ENCODE assay signal across 10 cellular contexts in the genomic region with DNA sequence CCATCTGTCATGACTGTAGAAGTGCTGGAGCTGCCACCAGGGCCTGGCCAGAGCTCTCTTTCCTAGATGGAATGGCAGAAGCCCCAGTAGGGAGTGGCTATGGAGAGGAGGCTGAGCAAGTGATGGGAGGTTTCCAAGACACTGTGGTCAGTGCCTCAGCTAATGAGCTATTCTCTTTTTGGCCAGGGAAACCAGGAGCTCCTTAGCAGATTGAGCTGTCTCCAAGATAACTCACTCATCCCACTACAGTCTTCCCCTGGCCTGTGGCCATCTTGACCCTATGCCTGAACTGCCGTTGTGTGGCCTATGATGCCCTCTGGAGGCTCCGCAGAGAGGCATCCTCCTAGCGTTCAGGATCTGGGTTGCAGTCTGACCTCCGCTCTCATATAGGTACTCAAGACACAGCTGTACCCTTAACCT.
DNase-seq lines count a peak whose midpoint lies in the region; ATAC-seq, FAIRE-seq and TF ChIP-seq lines count a peak whose summit lies in the region.
"Had no signal": no experiment of that assay in that cellular context is flagged by ENCODE, and none has a peak within 500 bp of the region (broad histone marks: within the 10 kb centered on the region; RNA-seq: fewer than 3 reads in every experiment).

No MANE protein-coding gene starts in this region.

- H2AFZ ChIP-seq in Karpas-422 (ENCODE audit: low read length) (no peak overlapping the region), K562 (ENCODE audit: low read depth, low read length) (no peak overlapping the region)

- in situ Hi-C loops in K562 (cut with MboI), result loop anchor here (5.0 to 10.0 kb wide), 2 partner anchors 77 to 200 kb away; no protein-coding TSS in a partner anchor

- 0 out of 2 replicates have a peak, but pooled peaks cover under 1% of the 10 kb centered on the region for H3K79me2 ChIP-seq in Karpas-422 (ENCODE audit: low read length)
- no peaks in the 10 kb centered on the region; the same call in 2 of the 3 replicates for H3K79me2 ChIP-seq in K562 (ENCODE audit: control insufficient read depth, insufficient read depth, low read length)

- H3K4me1 ChIP-seq in Karpas-422 (ENCODE audit: low read length), result no peaks in the 10 kb centered on the region
- H3K4me1 ChIP-seq in K562 (replicated peaks in 1 of 2; ENCODE audit: control insufficient read depth in 2 of 2, insufficient read depth in 2 of 2, low read length in 2 of 2), result peaks cover 28 to 36% of the 10 kb centered on the region in 2 experiments
- H3K4me1 ChIP-seq in liver (ENCODE audit: control insufficient read depth in 4 of 4, insufficient read depth in 4 of 4, low read length in 3 of 4), result peaks cover 11 to 44% (median 37%) of the 10 kb centered on the region in 4 donors

- CTCF ChIA-PET in AG04449 (lab: Yijun Ruan, JAX) (interaction anchor here (0.6 to 11.3 kb wide), 13 partner anchors 8 to 289 kb away, joined by 3 to 101 read pairs (median 4); no protein-coding TSS in a partner anchor), K562 (lab: Yijun Ruan, JAX; ENCODE audit: low intra/inter-chr PET ratio) (interaction anchor here (0.6 to 2.1 kb wide), 6 partner anchors 77 to 301 kb away, joined by 3 to 18 read pairs (median 4); no protein-coding TSS in a partner anchor)

- BruUV-seq in K562 (replicated peaks; lab: Mats Ljungman, UMichigan), result no TSS peak

- TF ChIP-seq POLR2A in K562 (conservative IDR thresholded peaks at IDR 0.05), result no peak

- no peaks in the 10 kb centered on the region for H4K20me1 ChIP-seq in Karpas-422 (ENCODE audit: insufficient read depth, low read depth, low read length)
- H4K20me1 ChIP-seq in K562 (replicated peaks; ENCODE audit: control insufficient read depth, insufficient read depth, low read length), result no peaks in the 10 kb centered on the region; the same call in 1 of the 2 replicates

- TF ChIP-seq CTCF in AG04449 (IDR thresholded peaks at IDR 0.05; ENCODE audit: insufficient read depth, low read length, missing control alignments) (peak; percentile 51), K562 (IDR thresholded peaks at IDR 0.05 in 2 of 3, conservative IDR thresholded peaks at IDR 0.05 in 1 of 3; ENCODE audit: insufficient read depth in 2 of 3, low read depth in 1 of 3, low read length in 3 of 3) (peak; percentile 93 to 99 (median 99)), liver (IDR thresholded peaks at IDR 0.05; ENCODE audit: low read depth, low read length, missing input control) (peak; percentile 20)

- H3K4me2 ChIP-seq in Karpas-422 (ENCODE audit: low read depth, low read length, poor library complexity, severe bottlenecking), result no peak overlapping the region
- no peak overlapping the region for H3K4me2 ChIP-seq in K562 (ENCODE audit: insufficient read depth, low read length)

- peak; percentile 76 for FAIRE-seq in K562 (lab: Jason Lieb, UNC)
- FAIRE-seq: endometrium had no signal

- intact Hi-C loops in K562 (cut with micrococcal nuclease), result loop anchor here (1.0 to 10.0 kb wide), 5 partner anchors 77 to 300 kb away; partner anchors contain the start of gene CCDC24

- H3K9me2 ChIP-seq in Karpas-422 (replicated peaks; ENCODE audit: insufficient read depth, low read length), result no peaks in the 10 kb centered on the region

- ATAC-seq in K562 (peak; percentile 90), HG03442 (IDR thresholded peaks at IDR 0.05; ENCODE audit: unreplicated experiment) (no peak), GM19035 (IDR thresholded peaks at IDR 0.05; ENCODE audit: unreplicated experiment) (no peak)

- peak; percentile 80 to 97 for TF ChIP-seq RAD21 in K562 (CRISPR knock-in tag; conservative IDR thresholded peaks at IDR 0.05 in 1 of 2, IDR thresholded peaks at IDR 0.05 in 1 of 2)
- TF ChIP-seq RAD21 in liver (IDR thresholded peaks at IDR 0.05), result peak; percentile 13 to 54

- POLR2A ChIA-PET in AG04449 (lab: Yijun Ruan, JAX) (interaction anchor here (0.9 kb wide), 1 partner anchor 32 kb away, joined by 3 read pairs; no protein-coding TSS in a partner anchor), K562 (lab: Yijun Ruan, JAX) (interaction anchor here (0.5 to 0.7 kb wide), 4 partner anchors 20 to 628 kb away, joined by 3 read pairs; no protein-coding TSS in a partner anchor)

- H3K9me1 ChIP-seq in K562 (ENCODE audit: control insufficient read depth, insufficient read depth, low read length), result peaks cover 4% of the 10 kb centered on the region

- TF ChIP-seq EP300 in K562 (IDR thresholded peaks at IDR 0.05; ENCODE audit: low read length), result no peak

- no peak overlapping the region for H3K4me3 ChIP-seq in AG04449 (ENCODE audit: low read depth, low read length)
- H3K4me3 ChIP-seq in Karpas-422 (ENCODE audit: low read length), result no peak overlapping the region
- no peak overlapping the region for H3K4me3 ChIP-seq in K562
- no peak overlapping the region for H3K4me3 ChIP-seq in liver (ENCODE audit: low read depth in 1 of 3, low read length in 3 of 3)

- no peak overlapping the region for H3K9ac ChIP-seq in Karpas-422 (ENCODE audit: low read length)
- no peak overlapping the region for H3K9ac ChIP-seq in K562 (ENCODE audit: insufficient read depth in 1 of 2, low read depth in 2 of 2, low read length in 2 of 2)
- H3K9ac ChIP-seq in liver (ENCODE audit: low read depth in 1 of 2, low read length in 2 of 2), result no peak overlapping the region

- H3K27me3 ChIP-seq in Karpas-422 (ENCODE audit: low read length), result no peaks in the 10 kb centered on the region
- H3K27me3 ChIP-seq in K562 (ENCODE audit: control insufficient read depth in 2 of 2, insufficient read depth in 2 of 2, low read length in 2 of 2), result no peaks in the 10 kb centered on the region
- H3K27me3 ChIP-seq in liver (ENCODE audit: control insufficient read depth in 4 of 4, insufficient read depth in 4 of 4, low read length in 3 of 4), result no peaks in the 10 kb centered on the region

- peak; percentile 38 for DNase-seq in AG04449 (ENCODE audit: low read depth, low spot score)
- peak; percentile 54 for DNase-seq in Karpas-422
- DNase-seq in K562 (ENCODE audit: extremely low read depth in 1 of 4, low spot score in 3 of 4), result peak; percentile 68 to 79 (median 74)
- DNase-seq in NCI-H2227 treated with DMSO at 0.1 percent for 48 hours (lab: John Stamatoyannopoulos, UW), result no peak
- no peak for DNase-seq in SW480 (ENCODE audit: low spot score)
- DNase-seq: DND-41 had no signal

- WGBS in K562 (ENCODE audit: insufficient coverage, low coverage, missing lambda C conversion rate), result 38% methylated on average over 4 of the region's 4 CpGs
- 80% methylated on average over 4 of the region's 4 CpGs for WGBS in liver

- H3K27ac ChIP-seq in Karpas-422 (ENCODE audit: low read length) (no peak overlapping the region), K562 (ENCODE audit: extremely low read depth, low read depth, low read length) (no peak overlapping the region), liver (ENCODE audit: low read depth in 1 of 2, low read length in 2 of 2) (peak overlapping the region; percentile 53 to 71)

- H3K36me3 ChIP-seq in Karpas-422 (ENCODE audit: insufficient read depth, low read length) (peaks cover 12% of the 10 kb centered on the region), K562 (ENCODE audit: control insufficient read depth, insufficient read depth, low read length) (peaks cover 47% of the 10 kb centered on the region; the same call in 2 of the 3 replicates), liver (ENCODE audit: control insufficient read depth in 4 of 4, insufficient read depth in 3 of 4, low read depth in 1 of 4, low read length in 3 of 4) (peaks cover 0 to 5% (median 0%) of the 10 kb centered on the region in 4 donors)

- H3K9me3 ChIP-seq in Karpas-422 (ENCODE audit: low read length) (no peaks in the 10 kb centered on the region), K562 (replicated peaks; ENCODE audit: control insufficient read depth, insufficient read depth, low read depth, low read length) (no peaks in the 10 kb centered on the region), liver (ENCODE audit: control insufficient read depth in 4 of 4, low read length in 3 of 4) (no peaks in the 10 kb centered on the region)

TF ChIP-seq in K562, 482 proteins besides CTCF, POLR2A, EP300 and RAD21 (continues in another document):
- TF ChIP-seq GABPA (tag; conservative IDR thresholded peaks at IDR 0.05; ENCODE audit: low read depth) (no peak), MTF1 (CRISPR knock-in tag; IDR thresholded peaks at IDR 0.05; ENCODE audit: borderline replicate concordance) (no peak), ZBTB17 (CRISPR knock-in tag; IDR thresholded peaks at IDR 0.05) (no peak)
- TF ChIP-seq, protein P1, sequence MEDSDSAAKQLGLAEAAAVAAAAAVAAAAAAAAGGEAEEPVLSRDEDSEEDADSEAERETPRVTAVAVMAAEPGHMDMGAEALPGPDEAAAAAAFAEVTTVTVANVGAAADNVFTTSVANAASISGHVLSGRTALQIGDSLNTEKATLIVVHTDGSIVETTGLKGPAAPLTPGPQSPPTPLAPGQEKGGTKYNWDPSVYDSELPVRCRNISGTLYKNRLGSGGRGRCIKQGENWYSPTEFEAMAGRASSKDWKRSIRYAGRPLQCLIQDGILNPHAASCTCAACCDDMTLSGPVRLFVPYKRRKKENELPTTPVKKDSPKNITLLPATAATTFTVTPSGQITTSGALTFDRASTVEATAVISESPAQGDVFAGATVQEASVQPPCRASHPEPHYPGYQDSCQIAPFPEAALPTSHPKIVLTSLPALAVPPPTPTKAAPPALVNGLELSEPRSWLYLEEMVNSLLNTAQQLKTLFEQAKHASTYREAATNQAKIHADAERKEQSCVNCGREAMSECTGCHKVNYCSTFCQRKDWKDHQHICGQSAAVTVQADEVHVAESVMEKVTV (CRISPR knock-in tag; IDR thresholded peaks at IDR 0.05), result peak; percentile 83

TF ChIP-seq in liver, 16 proteins besides CTCF, POLR2A, EP300 and RAD21 (continues in another document):
- TF ChIP-seq TAF1 (conservative IDR thresholded peaks at IDR 0.05) (no peak), GABPA (IDR thresholded peaks at IDR 0.05 in 1 of 2, conservative IDR thresholded peaks at IDR 0.05 in 1 of 2) (no peak), ZBTB33 (IDR thresholded peaks at IDR 0.05) (no peak)
- TF ChIP-seq, protein P2, sequence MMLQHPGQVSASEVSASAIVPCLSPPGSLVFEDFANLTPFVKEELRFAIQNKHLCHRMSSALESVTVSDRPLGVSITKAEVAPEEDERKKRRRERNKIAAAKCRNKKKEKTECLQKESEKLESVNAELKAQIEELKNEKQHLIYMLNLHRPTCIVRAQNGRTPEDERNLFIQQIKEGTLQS (IDR thresholded peaks at IDR 0.05), result no peak

Comparison
In these comparisons a context has a peak if more than half of its experiments do, and no peak if none do; other contexts are left out.
1. DNase-seq: peak in AG04449 (single experiment), Karpas-422 (single experiment) and K562 (4 of 4); none in NCI-H2227 treated with DMSO at 0.1 percent for 48 hours (single experiment) and SW480 (single experiment).
2. CTCF ChIP-seq: peak in every context shown above with its lines; median percentile 99 in K562; 51 in AG04449; 20 in liver.
3. H3K27ac ChIP-seq: peak in liver (2 of 2); none in Karpas-422 (single experiment) and K562 (single experiment).